In genomic region chr1:220708929-220709801, GRCh38 we compare ENCODE assay signal across 20 cellular contexts. TPM values are rescaled to one million over a fixed set of nuclear protein-coding genes. Genes with fewer than 3 reads are reported as not detected.
DNase-seq lines count a peak whose midpoint lies in the region; ATAC-seq and TF ChIP-seq lines count a peak whose summit lies in the region.
"Had no signal": no experiment of that assay in that cellular context is flagged by ENCODE, and none has a peak within 500 bp of the region (broad histone marks: within the 10 kb centered on the region; RNA-seq: fewer than 3 reads in every experiment).

No MANE protein-coding gene starts in this region.

- TF ChIP-seq POLR2A in Peyer's patch (IDR thresholded peaks at IDR 0.05) (no peak), gastroesophageal sphincter (IDR thresholded peaks at IDR 0.05) (no peak)

- no peaks in the 10 kb centered on the region for H3K36me3 Mint-ChIP-seq in activated T-cell treated with anti-CD3 and anti-CD28 coated beads, Interleukin-2, amount 50 U/mL, for 4 hours (ENCODE audit: insufficient read depth)
- H3K36me3 Mint-ChIP-seq: CD8-positive, alpha-beta T cell had no signal

- no peak for TF ChIP-seq RAD21 in liver (IDR thresholded peaks at IDR 0.05)

- H3K27ac ChIP-seq in BLaER1, result no peak overlapping the region
- H3K27ac ChIP-seq in Peyer's patch, result peak overlapping the region in 3 of 4 donors; percentile 20 to 79 (median 67)
- H3K27ac ChIP-seq in liver (ENCODE audit: low read depth in 1 of 2, low read length in 2 of 2), result no peak overlapping the region
- H3K27ac ChIP-seq in gastroesophageal sphincter, result no peak overlapping the region
- no peak overlapping the region for H3K27ac ChIP-seq in hepatocyte
- H3K27ac ChIP-seq: suprapubic skin had no signal

- peaks cover 4% of the 10 kb centered on the region for H3K27me3 Mint-ChIP-seq in activated T-cell treated with anti-CD3 and anti-CD28 coated beads, Interleukin-2, amount 50 U/mL, for 4 hours (ENCODE audit: low read depth)
- H3K27me3 Mint-ChIP-seq: dendritic cell treated with granulocyte-macrophage colony-stimulating factor and Interleukin-4, amounts not matched to agents 40 ng/mL and 50 ng/mL, for 4 days had no signal

- 52% methylated on average over 9 of the region's 9 CpGs for WGBS in liver
- 61 to 64% methylated on average over 7 to 9 of the region's 9 CpGs for WGBS in gastroesophageal sphincter (ENCODE audit: low coverage in 1 of 2), 2 donors
- WGBS in hepatocyte (ENCODE audit: low lambda C conversion rate, missing lambda C conversion rate), result 75% methylated on average over 9 of the region's 9 CpGs

- no peak overlapping the region for H3K4me3 Mint-ChIP-seq in activated T-cell treated with anti-CD3 and anti-CD28 coated beads, Interleukin-2, amount 50 U/mL, for 4 hours
- H3K4me3 Mint-ChIP-seq: activated T-cell treated with anti-CD3 and anti-CD28 coated beads, Interleukin-2, amount 50 U/mL, for 24 hours; CD8-positive, alpha-beta T cell; dendritic cell treated with granulocyte-macrophage colony-stimulating factor and Interleukin-4, amounts not matched to agents 40 ng/mL and 50 ng/mL, for 4 days; GM23338; neural crest cell had no signal

- H3K79me2 ChIP-seq in hepatocyte, result no peaks in the 10 kb centered on the region

- no peak for TF ChIP-seq EP300 in gastroesophageal sphincter (IDR thresholded peaks at IDR 0.05)

- H4K20me1 ChIP-seq in BLaER1, result no peaks in the 10 kb centered on the region
- H4K20me1 ChIP-seq in hepatocyte (ENCODE audit: insufficient read depth, poor library complexity, severe bottlenecking), result no peaks in the 10 kb centered on the region

- H3K36me3 ChIP-seq in BLaER1 (no peaks in the 10 kb centered on the region), Peyer's patch (no peaks in the 10 kb centered on the region), liver (ENCODE audit: control insufficient read depth in 4 of 4, insufficient read depth in 3 of 4, low read depth in 1 of 4, low read length in 3 of 4) (no peaks in the 10 kb centered on the region), gastroesophageal sphincter (no peaks in the 10 kb centered on the region), hepatocyte (replicated peaks; ENCODE audit: insufficient read depth, low read depth) (no peaks in the 10 kb centered on the region)
- H3K36me3 ChIP-seq: suprapubic skin had no signal

- ATAC-seq in gastroesophageal sphincter, result no peak
- ATAC-seq in activated T-cell treated with anti-CD3 and anti-CD28 coated beads, Interleukin-2, amount 50 U/mL, for 4 hours, result no peak
- ATAC-seq: CD8-positive, alpha-beta T cell had no signal

- H3K4me1 ChIP-seq in BLaER1 (peaks cover 35% of the 10 kb centered on the region), Peyer's patch (peaks cover 0 to 16% (median 2%) of the 10 kb centered on the region in 4 donors), liver (ENCODE audit: control insufficient read depth in 4 of 4, insufficient read depth in 4 of 4, low read length in 3 of 4) (peaks cover 6 to 29% (median 19%) of the 10 kb centered on the region in 4 donors), gastroesophageal sphincter (no peaks in the 10 kb centered on the region), hepatocyte (ENCODE audit: insufficient read depth) (no peaks in the 10 kb centered on the region)
- H3K4me1 ChIP-seq: suprapubic skin had no signal

- H3K4me2 ChIP-seq in BLaER1 (peak overlapping the region; percentile 58), hepatocyte (no peak overlapping the region)
- H3K4me2 ChIP-seq: GM23338 had no signal

- H2AFZ ChIP-seq in hepatocyte, result no peak overlapping the region
- H2AFZ ChIP-seq: GM23338 had no signal

- TF ChIP-seq CTCF in Peyer's patch (IDR thresholded peaks at IDR 0.05) (no peak), liver (IDR thresholded peaks at IDR 0.05; ENCODE audit: low read depth, low read length, missing input control) (no peak), gastroesophageal sphincter (IDR thresholded peaks at IDR 0.05) (no peak), hepatocyte (IDR thresholded peaks at IDR 0.05; ENCODE audit: poor library complexity) (no peak)

- no peaks in the 10 kb centered on the region for H3K9me3 Mint-ChIP-seq in activated T-cell treated with anti-CD3 and anti-CD28 coated beads, Interleukin-2, amount 50 U/mL, for 4 hours
- H3K9me3 Mint-ChIP-seq: activated T-cell treated with anti-CD3 and anti-CD28 coated beads, Interleukin-2, amount 50 U/mL, for 24 hours; CD8-positive, alpha-beta T cell; dendritic cell treated with granulocyte-macrophage colony-stimulating factor and Interleukin-4, amounts not matched to agents 40 ng/mL and 50 ng/mL, for 4 days had no signal

- DNase-seq in DMS79 treated with DMSO at 0.1 percent for 48 hours (lab: John Stamatoyannopoulos, UW) (peak; percentile 56), Peyer's patch (peak in 2 of 3 donors; percentile 70 to 77), hepatocyte (ENCODE audit: low spot score) (no peak)
- DNase-seq in activated T-cell treated with anti-CD3 and anti-CD28 coated beads, Interleukin-2, amount 50 U/mL, for 4 hours, result no peak
- DNase-seq: activated CD4-positive, alpha-beta T cell treated with anti-CD3 and anti-CD28 coated beads for 1 hour; activated CD8-positive, alpha-beta memory T cell treated with anti-CD3 and anti-CD28 coated beads for 24 hours; activated naive CD4-positive, alpha-beta T cell treated with Interleukin-2 at 50 U/mL for 16 hours; activated T-cell treated with anti-CD3 and anti-CD28 coated beads, Interleukin-2, amount 50 U/mL, for 24 hours; amniotic stem cell; CD8-positive, alpha-beta T cell; NCI-H1092; NCI-H2081; NCI-H524 treated with DMSO at 0.1 percent for 48 hours had no signal

- H3K9me2 ChIP-seq in hepatocyte (replicated peaks; ENCODE audit: insufficient read depth), result no peaks in the 10 kb centered on the region

- H3K9me3 ChIP-seq in BLaER1 (peaks cover 2% of the 10 kb centered on the region; the same call in 1 of the 2 replicates), Peyer's patch (no peaks in the 10 kb centered on the region), liver (ENCODE audit: control insufficient read depth in 4 of 4, low read length in 3 of 4) (no peaks in the 10 kb centered on the region), gastroesophageal sphincter (no peaks in the 10 kb centered on the region), hepatocyte (ENCODE audit: low read depth) (no peaks in the 10 kb centered on the region)
- H3K9me3 ChIP-seq: suprapubic skin had no signal

- H3K4me3 ChIP-seq in BLaER1, result no peak overlapping the region
- no peak overlapping the region for H3K4me3 ChIP-seq in Peyer's patch
- no peak overlapping the region for H3K4me3 ChIP-seq in liver (ENCODE audit: low read depth in 1 of 3, low read length in 3 of 3)
- no peak overlapping the region for H3K4me3 ChIP-seq in gastroesophageal sphincter
- H3K4me3 ChIP-seq in hepatocyte, result no peak overlapping the region
- H3K4me3 ChIP-seq: GM23338, suprapubic skin had no signal

- H3K27me3 ChIP-seq in BLaER1 (no peaks in the 10 kb centered on the region), Peyer's patch (no peaks in the 10 kb centered on the region), liver (ENCODE audit: control insufficient read depth in 4 of 4, insufficient read depth in 4 of 4, low read length in 3 of 4) (no peaks in the 10 kb centered on the region), gastroesophageal sphincter (no peaks in the 10 kb centered on the region), hepatocyte (no peaks in the 10 kb centered on the region)
- H3K27me3 ChIP-seq: suprapubic skin had no signal

- H3K4me1 Mint-ChIP-seq in activated T-cell treated with anti-CD3 and anti-CD28 coated beads, Interleukin-2, amount 50 U/mL, for 4 hours (ENCODE audit: low read depth), result no peaks in the 10 kb centered on the region
- H3K4me1 Mint-ChIP-seq: neural crest cell had no signal

- no peak overlapping the region for H3K9ac ChIP-seq in BLaER1
- no peak overlapping the region for H3K9ac ChIP-seq in liver (ENCODE audit: low read depth in 1 of 2, low read length in 2 of 2)

TF ChIP-seq in liver, 16 proteins besides CTCF, POLR2A, EP300 and RAD21:
- TF ChIP-seq FOXA1 (IDR thresholded peaks at IDR 0.05) (no peak), HNF4A (conservative IDR thresholded peaks at IDR 0.05) (peak; percentile 34 to 37), SP1 (IDR thresholded peaks at IDR 0.05) (peak; percentile 20), FOXA2 (IDR thresholded peaks at IDR 0.05) (peak; percentile 53)

RNA-seq across cellular contexts. Expression of gene C1orf115, which starts 19.0 kb away (rescaled TPM):
- total RNA-seq in Peyer's patch, result 100 to 1,000 TPM in 3 of 4 donors, 10 to 100 TPM in 1; 61.1 to 228 (median 177) TPM
- 10 to 100 TPM; 29.6 to 56.6 TPM for total RNA-seq in liver
- 10 to 100 TPM; 37.3 to 43.7 TPM for polyA plus RNA-seq in liver
- total RNA-seq in gastroesophageal sphincter, result 10 to 100 TPM in 2 of 4 donors, 1 to 10 TPM in 2; 6.8 to 28.0 (median 9.5) TPM
- 46.4 and 49.2 TPM in 2 replicates for total RNA-seq in hepatocyte
- 27.2 and 42.3 TPM in 2 replicates for polyA plus RNA-seq in hepatocyte
- under 1 TPM; 0.18 to 0.27 (median 0.18) TPM for total RNA-seq in activated T-cell treated with anti-CD3 and anti-CD28 coated beads, Interleukin-2, amount 50 U/mL, for 4 hours

RNA-seq across cellular contexts. Expression of gene MTARC2, which starts 39.0 kb away (rescaled TPM):
- 10 to 100 TPM; 47.9 to 96.0 (median 91.1) TPM for total RNA-seq in Peyer's patch
- total RNA-seq in liver, result 10 to 100 TPM; 24.9 to 96.1 TPM
- 10 to 100 TPM; 65.4 to 77.5 TPM for polyA plus RNA-seq in liver
- total RNA-seq in gastroesophageal sphincter, result 10 to 100 TPM; 13.0 to 32.5 (median 17.9) TPM
- 24.4 and 26.7 TPM in 2 replicates for total RNA-seq in hepatocyte
- 23.7 and 27.8 TPM in 2 replicates for polyA plus RNA-seq in hepatocyte
- total RNA-seq in activated T-cell treated with anti-CD3 and anti-CD28 coated beads, Interleukin-2, amount 50 U/mL, for 4 hours, result under 1 TPM in 1 of 3 donors, not detected in 2; 0.29 TPM
- total RNA-seq: CD8-positive, alpha-beta T cell had no signal

Comparison
In these comparisons a context has a peak if more than half of its experiments do, and no peak if none do; other contexts are left out.
1. H3K27ac ChIP-seq: peak in Peyer's patch (3 of 4); none in BLaER1 (single experiment), liver (0 of 2), gastroesophageal sphincter (0 of 4) and hepatocyte (single experiment).
2. DNase-seq: peak in DMS79 treated with DMSO at 0.1 percent for 48 hours (single experiment) and Peyer's patch (2 of 3); none in hepatocyte (single experiment) and activated T-cell treated with anti-CD3 and anti-CD28 coated beads, Interleukin-2, amount 50 U/mL, for 4 hours (single experiment).
3. RNA of gene C1orf115, which starts 19.0 kb away (total RNA-seq): 61.1 to 228 TPM in Peyer's patch, 29.6 to 56.6 TPM in liver, 46.4 to 49.2 TPM in hepatocyte and 6.8 to 28.0 TPM in gastroesophageal sphincter; 0.18 to 0.27 TPM in activated T-cell treated with anti-CD3 and anti-CD28 coated beads, Interleukin-2, amount 50 U/mL, for 4 hours; every median in the first group is over 4 times any median in the second.
4. RNA of gene MTARC2, which starts 39.0 kb away (total RNA-seq): 24.9 to 96.1 TPM in liver, 47.9 to 96.0 TPM in Peyer's patch, 24.4 to 26.7 TPM in hepatocyte and 13.0 to 32.5 TPM in gastroesophageal sphincter; 0.29 TPM in activated T-cell treated with anti-CD3 and anti-CD28 coated beads, Interleukin-2, amount 50 U/mL, for 4 hours; every median in the first group is over 10 times any median in the second.